In the genomic region with DNA sequence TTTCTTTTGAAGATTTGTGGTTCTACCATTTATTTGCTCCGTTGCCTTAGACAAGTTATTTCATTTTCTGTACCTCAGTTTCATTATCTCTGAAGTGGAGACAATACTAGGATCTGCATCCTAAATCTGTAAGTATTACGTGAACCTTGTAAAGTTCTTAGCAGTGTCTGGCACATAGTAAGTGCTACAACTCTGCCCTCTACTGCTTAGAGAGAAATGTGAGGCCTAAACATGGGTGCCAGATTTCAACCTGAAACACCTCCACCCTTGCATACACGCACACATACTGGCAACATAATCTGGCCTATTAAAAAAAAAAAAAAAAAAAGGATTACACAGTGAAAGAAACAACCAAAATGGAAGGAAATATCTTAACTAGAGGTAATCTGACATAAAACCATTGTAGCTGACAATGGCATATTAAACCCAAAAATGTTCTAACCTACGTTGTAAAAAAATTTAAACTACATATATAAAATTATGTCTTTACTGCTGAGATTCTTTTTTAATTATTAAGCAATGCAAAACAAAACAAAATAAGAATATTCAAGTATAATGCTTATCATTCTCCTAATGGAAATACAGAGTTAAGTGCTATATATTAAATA, we compare ENCODE assay signal across 8 cellular contexts.
A peak's percentile ranks its signal among the peaks of the same experiment; 100 is the strongest.
DNase-seq lines count a peak whose midpoint lies in the region; ATAC-seq and TF ChIP-seq lines count a peak whose summit lies in the region.

No MANE protein-coding gene starts in this region.

- ATAC-seq in GM19023 (IDR thresholded peaks at IDR 0.05; ENCODE audit: unreplicated experiment), result no peak

- H3K9ac ChIP-seq in neural progenitor cell, result no peak overlapping the region

- no peaks in the 10 kb centered on the region for H3K27me3 Mint-ChIP-seq in neural progenitor cell (ENCODE audit: insufficient read depth, low read depth)

- H3K36me3 ChIP-seq in H7 (replicated peaks; ENCODE audit: control insufficient read depth, insufficient read depth, low read length) (no peaks in the 10 kb centered on the region), neural progenitor cell (no peaks in the 10 kb centered on the region)

- TF ChIP-seq CTCF in GM10266 (IDR thresholded peaks at IDR 0.05; ENCODE audit: control insufficient read depth, insufficient read depth, low read depth, missing control alignments), result peak; percentile 50
- peak; percentile 84 for TF ChIP-seq CTCF in choroid plexus epithelial cell (conservative IDR thresholded peaks at IDR 0.05; ENCODE audit: low read depth, low read length)
- TF ChIP-seq CTCF in neural progenitor cell (IDR thresholded peaks at IDR 0.05), result peak; percentile 42

- H3K79me2 ChIP-seq in neural progenitor cell (ENCODE audit: low read depth), result no peaks in the 10 kb centered on the region

- no peaks in the 10 kb centered on the region for H3K9me3 Mint-ChIP-seq in neural progenitor cell

- peaks cover 4% of the 10 kb centered on the region for H3K4me1 ChIP-seq in neural progenitor cell

- H2AFZ ChIP-seq in neural progenitor cell (replicated peaks), result no peak overlapping the region

- H4K20me1 ChIP-seq in neural progenitor cell (ENCODE audit: low read depth), result no peaks in the 10 kb centered on the region

- no peaks in the 10 kb centered on the region for H3K9me3 ChIP-seq in neural progenitor cell (ENCODE audit: low read depth)

- H3F3A ChIP-seq in neural progenitor cell (ENCODE audit: low read depth), result no peaks in the 10 kb centered on the region

- H3K4me3 Mint-ChIP-seq in neural progenitor cell, result no peak overlapping the region

- no peak overlapping the region for H3K4me2 ChIP-seq in neural progenitor cell

- peak overlapping the region; percentile 50 for H3K27ac Mint-ChIP-seq in neural progenitor cell

- DNase-seq in GM10266 (ENCODE audit: extremely low spot score), result peak; percentile 22
- DNase-seq in H7, result peak; percentile 6
- DNase-seq in NCI-H1105 (lab: John Stamatoyannopoulos, UW), result peak; percentile 10
- DNase-seq in choroid plexus epithelial cell (ENCODE audit: low read depth), result peak; percentile 84
- DNase-seq in neural progenitor cell (ENCODE audit: low spot score), result peak; percentile 23
- no peak for DNase-seq in putamen (ENCODE audit: low spot score)
- no peak for DNase-seq in activated CD4-positive, CD25-positive, alpha-beta regulatory T cell (lab: John Stamatoyannopoulos, UW)

- H3K27ac ChIP-seq in neural progenitor cell, result no peak overlapping the region

- peaks cover 20% of the 10 kb centered on the region for H3K4me1 Mint-ChIP-seq in neural progenitor cell

- no peak overlapping the region for H3K4me3 ChIP-seq in H7 (ENCODE audit: insufficient read depth, low read depth, low read length)
- H3K4me3 ChIP-seq in choroid plexus epithelial cell (ENCODE audit: low read depth, low read length), result no peak overlapping the region
- H3K4me3 ChIP-seq in neural progenitor cell, result no peak overlapping the region

- no peaks in the 10 kb centered on the region for H3K27me3 ChIP-seq in H7 (ENCODE audit: control insufficient read depth, insufficient read depth, low read length)
- no peaks in the 10 kb centered on the region for H3K27me3 ChIP-seq in neural progenitor cell

- peaks cover 11% of the 10 kb centered on the region for H3K36me3 Mint-ChIP-seq in neural progenitor cell

Comparison
In these comparisons a context has a peak if more than half of its experiments do, and no peak if none do; other contexts are left out.
1. DNase-seq: peak in GM10266 (single experiment), H7 (single experiment), NCI-H1105 (single experiment), choroid plexus epithelial cell (single experiment) and neural progenitor cell (single experiment); none in putamen (single experiment) and activated CD4-positive, CD25-positive, alpha-beta regulatory T cell (0 of 4).
2. Peak in every context shown above with its lines, with median percentiles within 50 percentile points of each other: CTCF ChIP-seq.